ENCODE assay signal across 8 cellular contexts in the genomic region with DNA sequence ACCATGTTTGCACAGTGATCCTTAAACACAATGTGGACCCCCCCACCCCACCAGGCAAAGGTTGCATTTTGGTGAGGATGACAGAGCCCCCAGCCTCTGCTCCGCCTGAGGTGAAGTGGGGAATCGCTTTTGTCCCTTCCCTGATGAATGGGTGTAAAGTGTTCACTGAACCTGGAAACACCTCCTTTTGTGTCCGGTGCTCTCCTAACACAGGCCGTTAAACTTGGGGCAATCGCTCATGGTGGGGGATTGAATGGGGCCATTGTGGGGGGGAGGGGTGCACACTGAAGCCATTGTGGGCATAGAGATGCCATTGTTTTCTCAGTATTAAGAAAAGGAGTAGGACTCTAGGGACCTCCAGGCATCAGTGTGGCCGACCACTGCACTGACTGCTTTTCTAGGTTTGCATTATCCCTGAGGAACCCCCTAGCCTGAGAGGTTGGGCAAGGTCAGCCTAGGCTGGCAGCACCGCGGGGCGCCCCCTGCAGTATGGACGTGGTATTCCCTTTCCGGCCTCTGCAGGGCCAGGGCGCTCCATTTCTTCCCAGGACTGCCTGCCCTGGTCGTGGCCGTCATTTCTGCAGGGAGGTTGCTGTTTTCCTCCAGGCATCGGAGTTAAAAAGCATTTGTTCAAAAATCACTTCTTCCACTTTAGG.
DNase-seq lines count a peak whose midpoint lies in the region; ATAC-seq and TF ChIP-seq lines count a peak whose summit lies in the region.

No MANE protein-coding gene starts in this region.

- peak; percentile 53 for TF ChIP-seq CTCF in BJ (IDR thresholded peaks at IDR 0.05; ENCODE audit: insufficient read depth, low read depth, low read length)
- peak; percentile 52 for TF ChIP-seq CTCF in upper lobe of right lung (IDR thresholded peaks at IDR 0.05)

- no peaks in the 10 kb centered on the region for H3K27me3 ChIP-seq in BJ (ENCODE audit: control insufficient read depth, insufficient read depth, low read length)
- H3K27me3 ChIP-seq in upper lobe of right lung: no peaks in the 10 kb centered on the region

- TF ChIP-seq EP300 in Ishikawa (IDR thresholded peaks at IDR 0.05; ENCODE audit: borderline replicate concordance): no peak

- no peak for DNase-seq in BJ (ENCODE audit: low read depth)
- peak; percentile 10 for DNase-seq in activated gamma-delta T cell (lab: John Stamatoyannopoulos, UW)
- peak; percentile 82 for DNase-seq in iPS-NIHi7 (ENCODE audit: extremely low spot score)
- peak; percentile 73 for DNase-seq in upper lobe of right lung
- DNase-seq in RKO (ENCODE audit: low spot score): no peak
- DNase-seq in glomerular visceral epithelial cell (ENCODE audit: extremely low spot score): no peak

- CTCF ChIA-PET in BJ (lab: Yijun Ruan, JAX): no interaction called here

- peak; percentile 66 for ATAC-seq in upper lobe of right lung
- no peak for ATAC-seq in GM21367 (IDR thresholded peaks at IDR 0.05; ENCODE audit: unreplicated experiment)

- peaks cover 26% of the 10 kb centered on the region for H3K4me1 ChIP-seq in upper lobe of right lung

- peak; percentile 65 for TF ChIP-seq RAD21 in Ishikawa (IDR thresholded peaks at IDR 0.05; ENCODE audit: low read depth)

- intact Hi-C loops in upper lobe of right lung (cut with DNase I): no loop called here

- no peak overlapping the region for H3K27ac ChIP-seq in upper lobe of right lung

- H3K9me3 ChIP-seq in upper lobe of right lung: no peaks in the 10 kb centered on the region

- H3K36me3 ChIP-seq in BJ (ENCODE audit: control insufficient read depth, insufficient read depth, low read length) (peaks cover 1% of the 10 kb centered on the region; the same call in 1 of the 2 replicates), upper lobe of right lung (no peaks in the 10 kb centered on the region)

- H3K4me3 ChIP-seq in BJ (ENCODE audit: low read depth, low read length) (no peak overlapping the region), upper lobe of right lung (no peak overlapping the region)

- POLR2A ChIA-PET in BJ (lab: Charles Lee): no interaction called here

TF ChIP-seq in Ishikawa, 13 proteins besides CTCF, POLR2A, EP300 and RAD21:
- no peak for TF ChIP-seq FOXM1 (IDR thresholded peaks at IDR 0.05; ENCODE audit: borderline replicate concordance, low read depth)
- TF ChIP-seq TCF12 (IDR thresholded peaks at IDR 0.05; ENCODE audit: low read depth): no peak
- TF ChIP-seq TAF1 (IDR thresholded peaks at IDR 0.05; ENCODE audit: low read depth): no peak
- TF ChIP-seq TEAD4 (IDR thresholded peaks at IDR 0.05): no peak
- TF ChIP-seq ZBTB7A (IDR thresholded peaks at IDR 0.05; ENCODE audit: low read depth): no peak
- no peak for TF ChIP-seq NFIC (IDR thresholded peaks at IDR 0.05)
- TF ChIP-seq, protein P1, sequence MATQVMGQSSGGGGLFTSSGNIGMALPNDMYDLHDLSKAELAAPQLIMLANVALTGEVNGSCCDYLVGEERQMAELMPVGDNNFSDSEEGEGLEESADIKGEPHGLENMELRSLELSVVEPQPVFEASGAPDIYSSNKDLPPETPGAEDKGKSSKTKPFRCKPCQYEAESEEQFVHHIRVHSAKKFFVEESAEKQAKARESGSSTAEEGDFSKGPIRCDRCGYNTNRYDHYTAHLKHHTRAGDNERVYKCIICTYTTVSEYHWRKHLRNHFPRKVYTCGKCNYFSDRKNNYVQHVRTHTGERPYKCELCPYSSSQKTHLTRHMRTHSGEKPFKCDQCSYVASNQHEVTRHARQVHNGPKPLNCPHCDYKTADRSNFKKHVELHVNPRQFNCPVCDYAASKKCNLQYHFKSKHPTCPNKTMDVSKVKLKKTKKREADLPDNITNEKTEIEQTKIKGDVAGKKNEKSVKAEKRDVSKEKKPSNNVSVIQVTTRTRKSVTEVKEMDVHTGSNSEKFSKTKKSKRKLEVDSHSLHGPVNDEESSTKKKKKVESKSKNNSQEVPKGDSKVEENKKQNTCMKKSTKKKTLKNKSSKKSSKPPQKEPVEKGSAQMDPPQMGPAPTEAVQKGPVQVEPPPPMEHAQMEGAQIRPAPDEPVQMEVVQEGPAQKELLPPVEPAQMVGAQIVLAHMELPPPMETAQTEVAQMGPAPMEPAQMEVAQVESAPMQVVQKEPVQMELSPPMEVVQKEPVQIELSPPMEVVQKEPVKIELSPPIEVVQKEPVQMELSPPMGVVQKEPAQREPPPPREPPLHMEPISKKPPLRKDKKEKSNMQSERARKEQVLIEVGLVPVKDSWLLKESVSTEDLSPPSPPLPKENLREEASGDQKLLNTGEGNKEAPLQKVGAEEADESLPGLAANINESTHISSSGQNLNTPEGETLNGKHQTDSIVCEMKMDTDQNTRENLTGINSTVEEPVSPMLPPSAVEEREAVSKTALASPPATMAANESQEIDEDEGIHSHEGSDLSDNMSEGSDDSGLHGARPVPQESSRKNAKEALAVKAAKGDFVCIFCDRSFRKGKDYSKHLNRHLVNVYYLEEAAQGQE (IDR thresholded peaks at IDR 0.05; ENCODE audit: low read depth): no peak
- TF ChIP-seq CREB1 (IDR thresholded peaks at IDR 0.05; ENCODE audit: low read depth): no peak
- TF ChIP-seq CEBPB (IDR thresholded peaks at IDR 0.05): no peak
TF ChIP-seq in Ishikawa: peak in this region for 0.

Comparison
In these comparisons a context has a peak if more than half of its experiments do, and no peak if none do; other contexts are left out.
1. DNase-seq: peak in activated gamma-delta T cell (single experiment), iPS-NIHi7 (single experiment) and upper lobe of right lung (single experiment); none in BJ (single experiment), RKO (single experiment) and glomerular visceral epithelial cell (single experiment).